18 cellular contexts compared by ENCODE assay signal in the genomic region with DNA sequence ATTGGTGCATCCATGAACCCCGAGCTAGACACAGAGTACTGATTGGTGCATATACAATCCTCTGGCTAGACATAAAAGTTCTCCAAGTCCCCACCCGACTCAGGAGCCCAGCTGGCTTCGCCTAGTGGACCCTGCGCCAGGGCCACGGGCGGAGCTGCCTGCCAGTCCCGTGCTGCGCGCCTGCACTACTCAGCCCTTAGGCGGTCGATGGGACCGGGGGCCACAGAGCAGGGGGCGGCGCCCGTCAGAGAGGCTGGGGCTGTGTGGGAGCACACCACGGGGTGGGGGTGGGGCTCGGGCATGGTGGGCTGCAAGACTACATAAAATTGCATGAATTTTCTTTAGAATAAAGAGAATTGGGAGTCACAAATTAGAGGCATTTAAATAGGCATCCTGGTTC.
A peak's percentile ranks its signal among the peaks of the same experiment; 100 is the strongest.
DNase-seq lines count a peak whose midpoint lies in the region; ATAC-seq lines count a peak whose summit lies in the region.
"Had no signal": no experiment of that assay in that cellular context is flagged by ENCODE, and none has a peak within 500 bp of the region (broad histone marks: within the 10 kb centered on the region; RNA-seq: fewer than 3 reads in every experiment).

No MANE protein-coding gene starts in this region.

- H2AFZ ChIP-seq in Karpas-422 (ENCODE audit: low read length) = no peak overlapping the region

- no peaks in the 10 kb centered on the region for H3K9me2 ChIP-seq in Karpas-422 (replicated peaks; ENCODE audit: insufficient read depth, low read length)

- H3K9me3 ChIP-seq in Karpas-422 (ENCODE audit: low read length) = no peaks in the 10 kb centered on the region
- H3K9me3 ChIP-seq: BE2C had no signal

- DNase-seq in stimulated activated naive CD8-positive, alpha-beta T cell treated with anti-CD3 and anti-CD28 coated beads, Interleukin-15, amount 100 ng/mL, for 72 hours = no peak
- no peak for DNase-seq in stimulated activated naive CD8-positive, alpha-beta T cell treated with anti-CD3 and anti-CD28 coated beads, Interleukin-15, Interleukin-2, amounts not matched to agents 100 U/mL and 50 U/mL, for 24 hours
- DNase-seq in Karpas-422 (no peak), NCI-H187 (lab: John Stamatoyannopoulos, UW) (no peak)
- DNase-seq: 8988T; ACHN; BE2C; C1 segment of cervical spinal cord; Caco-2; Calu3; CD4-positive, alpha-beta memory T cell; CD4-positive, CD25-positive, alpha-beta regulatory T cell; CD8-positive, alpha-beta memory T cell; DMS79 treated with DMSO at 0.1 percent for 48 hours; GF-D8 had no signal

- H3K9ac ChIP-seq in Karpas-422 (ENCODE audit: low read length) = no peak overlapping the region
- H3K9ac ChIP-seq: BLaER1 had no signal

- peaks cover 31% of the 10 kb centered on the region for H3K79me2 ChIP-seq in Karpas-422 (ENCODE audit: low read length)

- no peaks in the 10 kb centered on the region for H3K4me1 Mint-ChIP-seq in stimulated activated naive CD8-positive, alpha-beta T cell treated with anti-CD3 and anti-CD28 coated beads, Interleukin-15, amount 100 ng/mL, for 72 hours
- H3K4me1 Mint-ChIP-seq: CD4-positive, alpha-beta memory T cell; CD4-positive, CD25-positive, alpha-beta regulatory T cell; CD8-positive, alpha-beta memory T cell had no signal

- peak; percentile 55 for ATAC-seq in stimulated activated naive CD8-positive, alpha-beta T cell treated with anti-CD3 and anti-CD28 coated beads, Interleukin-15, amount 100 ng/mL, for 72 hours
- ATAC-seq in stimulated activated naive CD8-positive, alpha-beta T cell treated with anti-CD3 and anti-CD28 coated beads, Interleukin-15, Interleukin-2, amounts not matched to agents 100 U/mL and 50 U/mL, for 24 hours = no peak
- no peak for ATAC-seq in HG02852 (IDR thresholded peaks at IDR 0.05; ENCODE audit: unreplicated experiment)

- H3K36me3 ChIP-seq in Karpas-422 (ENCODE audit: insufficient read depth, low read length) = 0 out of 2 replicates have a peak, but pooled peaks cover 5% of the 10 kb centered on the region
- H3K36me3 ChIP-seq: BE2C had no signal

- no peaks in the 10 kb centered on the region for H3K27me3 ChIP-seq in Karpas-422 (ENCODE audit: low read length)
- H3K27me3 ChIP-seq: BE2C, BLaER1 had no signal

- H4K20me1 ChIP-seq in Karpas-422 (ENCODE audit: insufficient read depth, low read depth, low read length) = no peaks in the 10 kb centered on the region
- H4K20me1 ChIP-seq: BLaER1 had no signal

- H3K27ac ChIP-seq in Karpas-422 (ENCODE audit: low read length) = peak overlapping the region; percentile 25; the same call in 1 of the 2 replicates
- H3K27ac ChIP-seq: BLaER1 had no signal

- no peaks in the 10 kb centered on the region for H3K9me3 Mint-ChIP-seq in stimulated activated naive CD8-positive, alpha-beta T cell treated with anti-CD3 and anti-CD28 coated beads, Interleukin-15, amount 100 ng/mL, for 72 hours
- H3K9me3 Mint-ChIP-seq: CD4-positive, CD25-positive, alpha-beta regulatory T cell; CD8-positive, alpha-beta memory T cell had no signal

- H3K4me1 ChIP-seq in Karpas-422 (ENCODE audit: low read length) = peaks cover 14% of the 10 kb centered on the region
- H3K4me1 ChIP-seq: BE2C, BLaER1, Caco-2 had no signal

- no peak overlapping the region for H3K27ac Mint-ChIP-seq in stimulated activated naive CD8-positive, alpha-beta T cell treated with anti-CD3 and anti-CD28 coated beads, Interleukin-15, amount 100 ng/mL, for 72 hours
- H3K27ac Mint-ChIP-seq: CD14-positive monocyte; CD4-positive, alpha-beta memory T cell; CD4-positive, CD25-positive, alpha-beta regulatory T cell; CD8-positive, alpha-beta memory T cell had no signal

- H3K4me3 ChIP-seq in Karpas-422 (ENCODE audit: low read length) = no peak overlapping the region
- H3K4me3 ChIP-seq: BLaER1 had no signal

- no peak overlapping the region for H3K4me3 Mint-ChIP-seq in stimulated activated naive CD8-positive, alpha-beta T cell treated with anti-CD3 and anti-CD28 coated beads, Interleukin-15, amount 100 ng/mL, for 72 hours
- H3K4me3 Mint-ChIP-seq: CD14-positive monocyte; CD4-positive, alpha-beta memory T cell; CD4-positive, CD25-positive, alpha-beta regulatory T cell; CD8-positive, alpha-beta memory T cell had no signal

- no peak overlapping the region for H3K4me2 ChIP-seq in Karpas-422 (ENCODE audit: low read depth, low read length, poor library complexity, severe bottlenecking)
- H3K4me2 ChIP-seq: BLaER1 had no signal

- H3K27me3 Mint-ChIP-seq in stimulated activated naive CD8-positive, alpha-beta T cell treated with anti-CD3 and anti-CD28 coated beads, Interleukin-15, amount 100 ng/mL, for 72 hours = no peaks in the 10 kb centered on the region
- H3K27me3 Mint-ChIP-seq: CD4-positive, alpha-beta memory T cell; CD4-positive, CD25-positive, alpha-beta regulatory T cell; CD8-positive, alpha-beta memory T cell had no signal
